ENCODE assay signal across 9 cellular contexts in genomic region chr15:61835476-61836106, GRCh38.
DNase-seq lines count a peak whose midpoint lies in the region; ATAC-seq, FAIRE-seq and TF ChIP-seq lines count a peak whose summit lies in the region.
"Had no signal": no experiment of that assay in that cellular context is flagged by ENCODE, and none has a peak within 500 bp of the region (broad histone marks: within the 10 kb centered on the region; RNA-seq: fewer than 3 reads in every experiment).

No MANE protein-coding gene starts in this region.

- H3K9me3 ChIP-seq in HUES64 (ENCODE audit: insufficient read depth, low read depth, low read length) (no peaks in the 10 kb centered on the region), upper lobe of left lung (no peaks in the 10 kb centered on the region)

- no peak overlapping the region for H3K9ac ChIP-seq in HUES64 (ENCODE audit: low read depth, low read length)

- TF ChIP-seq EP300 in upper lobe of left lung (IDR thresholded peaks at IDR 0.05) = no peak

- ATAC-seq in foreskin keratinocyte = peak; percentile 59
- peak; percentile 67 to 79 for ATAC-seq in upper lobe of left lung (ENCODE audit: low FRiP score in 2 of 2)
- ATAC-seq in HG02588 (IDR thresholded peaks at IDR 0.05; ENCODE audit: unreplicated experiment) = no peak

- no peak for TF ChIP-seq POLR2A in upper lobe of left lung (IDR thresholded peaks at IDR 0.05)

- WGBS in HUES64 = 15% methylated on average over 9 of the region's 9 CpGs
- 9 to 31% methylated on average over 3 to 9 of the region's 9 CpGs for WGBS in upper lobe of left lung, 2 donors

- intact Hi-C loops in activated T-helper 2 cell treated with anti-CD3 and anti-CD28 coated beads, Interferon-gamma antibody, Interleukin-2, Interleukin-4, amounts not matched to agents 10 μg/mL and 5 μg/mL and 100 μg/mL, durations not matched to agents 14 hours and 24 hours and 36 hours (cut with micrococcal nuclease) = loop anchor here (2.0 to 10.0 kb wide), 2 partner anchors 669 to 1251 kb away; no protein-coding TSS in a partner anchor

- H3K4me1 ChIP-seq in HUES64 (ENCODE audit: insufficient read depth, low read length) (no peaks in the 10 kb centered on the region), foreskin keratinocyte (no peaks in the 10 kb centered on the region), upper lobe of left lung (peaks cover 0 to 10% (median 2%) of the 10 kb centered on the region in 4 donors)

- H3K36me3 ChIP-seq in HUES64 (ENCODE audit: insufficient read depth, low read length) = no peaks in the 10 kb centered on the region
- H3K36me3 ChIP-seq in upper lobe of left lung = no peaks in the 10 kb centered on the region

- peaks cover 2% of the 10 kb centered on the region for H3K4me1 Mint-ChIP-seq in activated T-helper 2 cell treated with anti-CD3 and anti-CD28 coated beads, Interferon-gamma antibody, Interleukin-2, Interleukin-4, amounts not matched to agents 10 μg/mL and 5 μg/mL and 100 μg/mL, durations not matched to agents 14 hours and 24 hours and 36 hours (ENCODE audit: low read depth)
- H3K4me1 Mint-ChIP-seq in osteocyte (ENCODE audit: unreplicated experiment) = peaks cover 18% of the 10 kb centered on the region

- DNase-seq in COR-L47 (lab: John Stamatoyannopoulos, UW) (peak; percentile 7), RCC 7860 (ENCODE audit: low spot score) (peak; percentile 31), foreskin keratinocyte (peak in 1 of 2 donors; percentile 8), osteocyte (ENCODE audit: extremely low spot score, unreplicated experiment) (peak; percentile 86), upper lobe of left lung (peak in 1 of 2 donors; percentile 49)
- DNase-seq in activated T-helper 2 cell treated with anti-CD3 and anti-CD28 coated beads, Interferon-gamma antibody, Interleukin-2, Interleukin-4, amounts not matched to agents 10 μg/mL and 5 μg/mL and 100 μg/mL, durations not matched to agents 14 hours and 24 hours and 36 hours (ENCODE audit: low spot score) = peak; percentile 36

- H3K27me3 ChIP-seq in HUES64 (ENCODE audit: insufficient read depth, low read length) (no peaks in the 10 kb centered on the region), foreskin keratinocyte (peaks cover 3% of the 10 kb centered on the region), upper lobe of left lung (no peaks in the 10 kb centered on the region)

- H3K4me3 ChIP-seq in HUES64 (ENCODE audit: low read length) (0 out of 2 replicates have a peak overlapping the region, but pooled peaks have one; percentile 5), upper lobe of left lung (no peak overlapping the region)

- H3K27ac ChIP-seq in HUES64 (ENCODE audit: low read depth, low read length) (no peak overlapping the region), foreskin keratinocyte (no peak overlapping the region), upper lobe of left lung (no peak overlapping the region)

- H3K27ac Mint-ChIP-seq in activated T-helper 2 cell treated with anti-CD3 and anti-CD28 coated beads, Interferon-gamma antibody, Interleukin-2, Interleukin-4, amounts not matched to agents 10 μg/mL and 5 μg/mL and 100 μg/mL, durations not matched to agents 14 hours and 24 hours and 36 hours = no peak overlapping the region
- H3K27ac Mint-ChIP-seq in osteocyte (ENCODE audit: unreplicated experiment) = no peak overlapping the region
- H3K27ac Mint-ChIP-seq: activated naive CD4-positive, alpha-beta T cell treated with anti-CD3 and anti-CD28 coated beads, Interleukin-2, amount 50 U/mL, for 24 hours had no signal

- peak; percentile 89 for TF ChIP-seq CTCF in foreskin keratinocyte (conservative IDR thresholded peaks at IDR 0.05)
- TF ChIP-seq CTCF in osteocyte (IDR thresholded peaks at IDR 0.05) = peak; percentile 94
- peak; percentile 62 to 86 (median 76) for TF ChIP-seq CTCF in upper lobe of left lung (IDR thresholded peaks at IDR 0.05)

- H3K27me3 Mint-ChIP-seq in activated T-helper 2 cell treated with anti-CD3 and anti-CD28 coated beads, Interferon-gamma antibody, Interleukin-2, Interleukin-4, amounts not matched to agents 10 μg/mL and 5 μg/mL and 100 μg/mL, durations not matched to agents 14 hours and 24 hours and 36 hours (ENCODE audit: low read depth) = peaks cover 19% of the 10 kb centered on the region
- H3K27me3 Mint-ChIP-seq in osteocyte (ENCODE audit: unreplicated experiment) = peaks cover 43% of the 10 kb centered on the region

- H3K4me3 Mint-ChIP-seq in activated T-helper 2 cell treated with anti-CD3 and anti-CD28 coated beads, Interferon-gamma antibody, Interleukin-2, Interleukin-4, amounts not matched to agents 10 μg/mL and 5 μg/mL and 100 μg/mL, durations not matched to agents 14 hours and 24 hours and 36 hours (ENCODE audit: low read depth) = no peak overlapping the region
- H3K4me3 Mint-ChIP-seq in osteocyte (ENCODE audit: unreplicated experiment) = no peak overlapping the region
- H3K4me3 Mint-ChIP-seq: activated naive CD4-positive, alpha-beta T cell treated with anti-CD3 and anti-CD28 coated beads, Interleukin-2, amount 50 U/mL, for 24 hours had no signal

- FAIRE-seq in RCC 7860 (lab: Jason Lieb, UNC) = no peak

- no peaks in the 10 kb centered on the region for H3K9me3 Mint-ChIP-seq in activated T-helper 2 cell treated with anti-CD3 and anti-CD28 coated beads, Interferon-gamma antibody, Interleukin-2, Interleukin-4, amounts not matched to agents 10 μg/mL and 5 μg/mL and 100 μg/mL, durations not matched to agents 14 hours and 24 hours and 36 hours
- H3K9me3 Mint-ChIP-seq in osteocyte (ENCODE audit: unreplicated experiment) = no peaks in the 10 kb centered on the region
- H3K9me3 Mint-ChIP-seq: activated naive CD4-positive, alpha-beta T cell treated with anti-CD3 and anti-CD28 coated beads, Interleukin-2, amount 50 U/mL, for 24 hours had no signal

- H3K36me3 Mint-ChIP-seq in activated T-helper 2 cell treated with anti-CD3 and anti-CD28 coated beads, Interferon-gamma antibody, Interleukin-2, Interleukin-4, amounts not matched to agents 10 μg/mL and 5 μg/mL and 100 μg/mL, durations not matched to agents 14 hours and 24 hours and 36 hours (ENCODE audit: low read depth) = no peaks in the 10 kb centered on the region
- no peaks in the 10 kb centered on the region for H3K36me3 Mint-ChIP-seq in osteocyte (ENCODE audit: unreplicated experiment)
- H3K36me3 Mint-ChIP-seq: activated naive CD4-positive, alpha-beta T cell treated with anti-CD3 and anti-CD28 coated beads, Interleukin-2, amount 50 U/mL, for 24 hours had no signal
